Comparison of ENCODE assay signal across 1 cellular context in the genomic region with DNA sequence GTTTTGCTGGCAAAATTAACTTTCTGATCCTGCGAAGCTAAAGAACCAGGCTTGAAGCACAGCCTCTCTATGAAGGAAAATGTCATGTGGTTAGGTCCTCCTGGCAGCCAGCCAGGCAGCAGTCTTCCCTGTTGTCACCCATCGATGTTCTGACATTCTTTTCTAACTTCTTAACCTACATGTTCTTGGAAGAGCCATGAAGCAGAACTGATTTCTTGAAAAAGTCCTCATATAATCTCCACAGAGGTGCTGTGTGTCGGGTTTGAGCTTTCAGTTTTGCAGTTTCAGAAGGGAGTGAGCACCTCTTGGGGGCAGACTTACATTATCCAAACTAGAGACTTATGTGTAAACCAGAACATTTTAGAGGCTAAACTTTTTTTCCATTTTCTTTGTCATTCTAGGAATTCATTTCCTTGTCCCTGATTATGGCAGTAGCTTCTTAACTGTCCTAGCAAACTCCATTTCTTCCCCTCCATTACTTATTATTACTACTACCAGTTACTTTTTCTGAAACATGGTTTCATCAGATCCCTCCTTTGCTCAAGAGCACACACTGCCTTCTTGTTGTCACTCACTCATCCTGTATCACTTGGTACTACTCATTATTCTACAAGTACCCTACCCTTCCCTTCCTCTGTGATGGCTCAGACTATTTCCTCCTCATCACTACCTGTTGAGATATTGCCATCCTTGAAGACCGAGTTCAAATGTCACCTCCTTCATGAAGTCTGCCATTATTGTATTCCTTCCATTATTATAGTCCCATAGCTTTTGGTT.
TF ChIP-seq lines count a peak whose summit lies in the region.

No MANE protein-coding gene starts in this region.

TF ChIP-seq in IMR-90, 13 proteins besides CTCF, POLR2A, EP300 and RAD21:
- TF ChIP-seq CHD1 (IDR thresholded peaks at IDR 0.05; ENCODE audit: low read depth, low read length) (no peak), MXI1 (IDR thresholded peaks at IDR 0.05; ENCODE audit: borderline replicate concordance, low read depth, low read length) (no peak), BHLHE40 (IDR thresholded peaks at IDR 0.05; ENCODE audit: low read depth, low read length) (no peak), CEBPB (IDR thresholded peaks at IDR 0.05; ENCODE audit: low read depth, low read length) (no peak), MAFK (IDR thresholded peaks at IDR 0.05; ENCODE audit: low read depth, low read length) (no peak), MAZ (IDR thresholded peaks at IDR 0.05; ENCODE audit: borderline replicate concordance, low read depth, low read length) (no peak), FOS (IDR thresholded peaks at IDR 0.05; ENCODE audit: low read depth, low read length) (no peak), SMC3 (IDR thresholded peaks at IDR 0.05; ENCODE audit: low read depth, low read length) (no peak), NFE2L2 (IDR thresholded peaks at IDR 0.05; ENCODE audit: low read depth, low read length) (no peak), ELK1 (IDR thresholded peaks at IDR 0.05; ENCODE audit: borderline replicate concordance, low read depth, low read length) (no peak), RFX5 (IDR thresholded peaks at IDR 0.05; ENCODE audit: low read depth, low read length) (no peak), RCOR1 (IDR thresholded peaks at IDR 0.05; ENCODE audit: insufficient replicate concordance, low read length) (no peak)
- TF ChIP-seq, protein P1, sequence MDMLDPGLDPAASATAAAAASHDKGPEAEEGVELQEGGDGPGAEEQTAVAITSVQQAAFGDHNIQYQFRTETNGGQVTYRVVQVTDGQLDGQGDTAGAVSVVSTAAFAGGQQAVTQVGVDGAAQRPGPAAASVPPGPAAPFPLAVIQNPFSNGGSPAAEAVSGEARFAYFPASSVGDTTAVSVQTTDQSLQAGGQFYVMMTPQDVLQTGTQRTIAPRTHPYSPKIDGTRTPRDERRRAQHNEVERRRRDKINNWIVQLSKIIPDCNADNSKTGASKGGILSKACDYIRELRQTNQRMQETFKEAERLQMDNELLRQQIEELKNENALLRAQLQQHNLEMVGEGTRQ (IDR thresholded peaks at IDR 0.05; ENCODE audit: low read depth, low read length), result no peak
